In genomic region chr7:44847509-44847919, GRCh38 we compare ENCODE assay signal across 8 cellular contexts. TPM values are rescaled to one million over a fixed set of nuclear protein-coding genes. Genes with fewer than 3 reads are reported as not detected.
DNase-seq lines count a peak whose midpoint lies in the region; TF ChIP-seq lines count a peak whose summit lies in the region.

No MANE protein-coding gene starts in this region.

- H3K9me3 Mint-ChIP-seq in activated naive CD4-positive, alpha-beta T cell treated with anti-CD3 and anti-CD28 coated beads, Interleukin-2, amount 10 ng/mL, durations not matched to agents 7 days and 5 days: no peaks in the 10 kb centered on the region

- no peak for TF ChIP-seq EP300 in suprapubic skin (IDR thresholded peaks at IDR 0.05)

- DNase-seq in ELF-1 (ENCODE audit: low read depth, low spot score) (peak; percentile 93), GOT3 (lab: John Stamatoyannopoulos, UW) (peak; percentile 91), Karpas-422 (peak; percentile 95), SJCRH30 (peak; percentile 90 to 92), globus pallidus (ENCODE audit: low spot score) (peak; percentile 88), occipital lobe (lab: John Stamatoyannopoulos, UW) (peak; percentile 85), suprapubic skin (ENCODE audit: low spot score in 2 of 2) (peak; percentile 92 to 93)
- peak; percentile 89 for DNase-seq in activated naive CD4-positive, alpha-beta T cell treated with anti-CD3 and anti-CD28 coated beads, Interleukin-2, amount 10 ng/mL, durations not matched to agents 7 days and 5 days

- H3K4me1 Mint-ChIP-seq in activated naive CD4-positive, alpha-beta T cell treated with anti-CD3 and anti-CD28 coated beads, Interleukin-2, amount 10 ng/mL, durations not matched to agents 7 days and 5 days: peaks cover 43% of the 10 kb centered on the region

- peak overlapping the region; percentile 82 for H3K4me3 ChIP-seq in Karpas-422 (ENCODE audit: low read length)
- H3K4me3 ChIP-seq in SJCRH30: peak overlapping the region; percentile 74
- peak overlapping the region; percentile 79 for H3K4me3 ChIP-seq in suprapubic skin

- peak overlapping the region; percentile 76 for H3K4me2 ChIP-seq in Karpas-422 (ENCODE audit: low read depth, low read length, poor library complexity, severe bottlenecking)

- no peak overlapping the region for H2AFZ ChIP-seq in Karpas-422 (ENCODE audit: low read length)

- H3K27me3 ChIP-seq in Karpas-422 (ENCODE audit: low read length): no peaks in the 10 kb centered on the region
- H3K27me3 ChIP-seq in SJCRH30: no peaks in the 10 kb centered on the region
- H3K27me3 ChIP-seq in suprapubic skin: no peaks in the 10 kb centered on the region

- H3K27me3 Mint-ChIP-seq in activated naive CD4-positive, alpha-beta T cell treated with anti-CD3 and anti-CD28 coated beads, Interleukin-2, amount 10 ng/mL, durations not matched to agents 7 days and 5 days: no peaks in the 10 kb centered on the region

- peaks cover 11% of the 10 kb centered on the region; the same call in 1 of the 2 replicates for H4K20me1 ChIP-seq in Karpas-422 (ENCODE audit: insufficient read depth, low read depth, low read length)

- H3K4me1 ChIP-seq in Karpas-422 (ENCODE audit: low read length): peaks cover 31% of the 10 kb centered on the region
- peaks cover 10% of the 10 kb centered on the region; the same call in 1 of the 2 replicates for H3K4me1 ChIP-seq in SJCRH30
- peaks cover 30% of the 10 kb centered on the region for H3K4me1 ChIP-seq in suprapubic skin

- peak overlapping the region; percentile 86 for H3K9ac ChIP-seq in Karpas-422 (ENCODE audit: low read length)

- 0% methylated on average over 24 of the region's 36 CpGs for WGBS in suprapubic skin

- H3K9me2 ChIP-seq in Karpas-422 (replicated peaks; ENCODE audit: insufficient read depth, low read length): no peaks in the 10 kb centered on the region

- CTCF ChIA-PET in activated naive CD4-positive, alpha-beta T cell treated with anti-CD3 and anti-CD28 coated beads, Interleukin-2, amount 10 ng/mL, durations not matched to agents 7 days and 5 days (lab: Charles Lee): interaction anchor here (1.0 to 3.4 kb wide), 11 partner anchors 9 to 288 kb away, joined by 3 to 23 read pairs (median 5); partner anchors contain the start of gene TMED4

- TF ChIP-seq POLR2A in suprapubic skin (IDR thresholded peaks at IDR 0.05): no peak

- H3K36me3 ChIP-seq in Karpas-422 (ENCODE audit: insufficient read depth, low read length): peaks cover 12% of the 10 kb centered on the region
- peaks cover 10% of the 10 kb centered on the region for H3K36me3 ChIP-seq in SJCRH30
- H3K36me3 ChIP-seq in suprapubic skin: no peaks in the 10 kb centered on the region

- H3K36me3 Mint-ChIP-seq in activated naive CD4-positive, alpha-beta T cell treated with anti-CD3 and anti-CD28 coated beads, Interleukin-2, amount 10 ng/mL, durations not matched to agents 7 days and 5 days: peaks cover 15% of the 10 kb centered on the region

- no peaks in the 10 kb centered on the region for H3K9me3 ChIP-seq in Karpas-422 (ENCODE audit: low read length)
- no peaks in the 10 kb centered on the region for H3K9me3 ChIP-seq in SJCRH30 (replicated peaks)
- no peaks in the 10 kb centered on the region for H3K9me3 ChIP-seq in suprapubic skin

- peak overlapping the region; percentile 86 for H3K27ac ChIP-seq in Karpas-422 (ENCODE audit: low read length)
- peak overlapping the region; percentile 83 for H3K27ac ChIP-seq in SJCRH30
- peak overlapping the region; percentile 96 for H3K27ac ChIP-seq in suprapubic skin

- peak overlapping the region; percentile 97 for H3K27ac Mint-ChIP-seq in activated naive CD4-positive, alpha-beta T cell treated with anti-CD3 and anti-CD28 coated beads, Interleukin-2, amount 10 ng/mL, durations not matched to agents 7 days and 5 days

- H3K79me2 ChIP-seq in Karpas-422 (ENCODE audit: low read length): peaks cover 49% of the 10 kb centered on the region

- peak; percentile 72 to 89 for TF ChIP-seq CTCF in suprapubic skin (IDR thresholded peaks at IDR 0.05)

- peak overlapping the region; percentile 83 for H3K4me3 Mint-ChIP-seq in activated naive CD4-positive, alpha-beta T cell treated with anti-CD3 and anti-CD28 coated beads, Interleukin-2, amount 10 ng/mL, durations not matched to agents 7 days and 5 days

RNA-seq across cellular contexts. Expression of gene H2AZ2, which starts 0.4 kb away (rescaled TPM):
- total RNA-seq in Karpas-422 (2014; rRNA removed; shearing (Covaris generic); ENCODE audit: low replicate concordance): 188 and 202 TPM in 2 replicates
- 454 and 459 TPM in 2 replicates for total RNA-seq in SJCRH30 (2014; rRNA removed; shearing (Covaris generic))
- 246 TPM for total RNA-seq in occipital lobe
- 10 to 100 TPM; 55.1 to 85.2 (median 75.7) TPM for total RNA-seq in suprapubic skin

RNA-seq across cellular contexts. Expression of gene PURB, which starts 37.8 kb away (rescaled TPM):
- 7.3 and 11.8 TPM in 2 replicates for total RNA-seq in Karpas-422 (2014; rRNA removed; shearing (Covaris generic); ENCODE audit: low replicate concordance)
- 37.3 and 42.7 TPM in 2 replicates for total RNA-seq in SJCRH30 (2014; rRNA removed; shearing (Covaris generic))
- total RNA-seq in occipital lobe (44.3 TPM), suprapubic skin (10 to 100 TPM; 28.1 to 39.3 (median 31.3) TPM)

RNA-seq across cellular contexts. Expression of gene PPIA, which starts 51.0 kb away (rescaled TPM):
- total RNA-seq in Karpas-422 (2014; rRNA removed; shearing (Covaris generic); ENCODE audit: low replicate concordance): 2,370 and 3,564 TPM in 2 replicates
- total RNA-seq in SJCRH30 (2014; rRNA removed; shearing (Covaris generic)): 4,792 and 5,450 TPM in 2 replicates
- 882 TPM for total RNA-seq in occipital lobe
- 1,000 to 10,000 TPM; 1,253 to 2,742 (median 2,206) TPM for total RNA-seq in suprapubic skin

Comparison
In these comparisons a context has a peak if more than half of its experiments do, and no peak if none do; other contexts are left out.
1. Peak in every context shown above with its lines: DNase-seq, H3K4me3 ChIP-seq and H3K27ac ChIP-seq.